Comparison of ENCODE assay signal across 18 cellular contexts in the genomic region with DNA sequence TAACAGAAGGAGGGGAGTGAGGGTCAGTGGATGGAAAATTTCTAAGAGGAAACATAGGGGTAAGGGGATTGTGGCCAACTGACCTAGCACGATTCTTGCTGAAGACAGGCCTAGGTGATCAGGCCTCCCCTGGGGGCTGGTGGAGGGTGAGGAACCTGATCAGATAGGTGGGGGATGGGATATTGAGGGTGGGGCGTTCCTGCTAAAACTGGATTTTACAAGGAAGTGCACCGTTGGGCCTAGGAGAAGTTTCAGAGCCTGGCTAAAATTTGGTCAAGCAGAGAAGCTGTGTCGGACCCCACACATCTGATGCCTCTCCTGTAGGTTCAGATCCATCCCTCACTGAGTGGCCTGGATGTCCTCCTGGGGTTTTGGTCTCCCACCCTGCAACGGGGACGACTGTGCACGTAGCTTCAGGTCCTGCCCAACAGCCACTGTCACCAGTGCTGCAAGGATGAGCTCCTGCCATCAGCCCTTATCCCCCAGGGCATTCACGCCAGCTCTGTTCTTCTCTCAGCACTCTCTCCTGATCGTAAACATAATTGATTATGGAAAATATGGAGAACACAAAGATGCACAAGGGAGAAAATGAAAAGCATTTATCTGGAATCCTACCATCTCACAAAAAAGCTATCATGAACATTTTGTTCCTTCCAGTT.
"Had no signal": no experiment of that assay in that cellular context is flagged by ENCODE, and none has a peak within 500 bp of the region (broad histone marks: within the 10 kb centered on the region; RNA-seq: fewer than 3 reads in every experiment).

No MANE protein-coding gene starts in this region.

- FAIRE-seq: islet of Langerhans had no signal

- H3K27me3 ChIP-seq: foreskin keratinocyte, suprapubic skin, upper lobe of left lung had no signal

- ATAC-seq: T-cell had no signal

- H3K4me3 ChIP-seq: left ventricle myocardium inferior, SK-N-MC, skin epidermis, suprapubic skin, upper lobe of left lung had no signal

- H3K9me3 ChIP-seq: left ventricle myocardium inferior, suprapubic skin, upper lobe of left lung had no signal

- DNase-seq: activated CD4-positive, alpha-beta T cell treated with anti-CD3 and anti-CD28 coated beads for 4 hours; activated gamma-delta T cell; activated T-cell treated with anti-CD3 and anti-CD28 coated beads, Interleukin-2, amount 50 U/mL, for 24 hours; central memory CD4-positive, alpha-beta T cell; cortex of kidney; effector CD8-positive, alpha-beta T cell; foreskin keratinocyte; stimulated activated naive CD4-positive, alpha-beta T cell; T-cell; T-helper 9 cell had no signal

- H3K4me3 Mint-ChIP-seq: activated T-cell treated with anti-CD3 and anti-CD28 coated beads, Interleukin-2, amount 50 U/mL, for 24 hours; nephron; T-cell had no signal

- H3K36me3 Mint-ChIP-seq: activated naive CD4-positive, alpha-beta T cell treated with anti-CD3 and anti-CD28 coated beads, Interleukin-2, amount 50 U/mL, for 72 hours; T-cell had no signal

- H3K27ac Mint-ChIP-seq: activated naive CD4-positive, alpha-beta T cell treated with anti-CD3 and anti-CD28 coated beads, Interleukin-2, amount 50 U/mL, for 72 hours; activated T-cell treated with anti-CD3 and anti-CD28 coated beads, Interleukin-2, amount 50 U/mL, for 24 hours; nephron; T-cell had no signal

- H3K4me1 Mint-ChIP-seq: nephron, T-cell had no signal

- H3K27me3 Mint-ChIP-seq: activated T-cell treated with anti-CD3 and anti-CD28 coated beads, Interleukin-2, amount 50 U/mL, for 24 hours; T-cell had no signal

- H3K4me1 ChIP-seq: foreskin keratinocyte, left ventricle myocardium inferior, suprapubic skin, upper lobe of left lung had no signal

- H3K27ac ChIP-seq: foreskin keratinocyte, left ventricle myocardium inferior, SK-N-MC, skin epidermis, suprapubic skin, upper lobe of left lung had no signal

- H3K36me3 ChIP-seq: left ventricle myocardium inferior, suprapubic skin, upper lobe of left lung had no signal

- H3K9me3 Mint-ChIP-seq: T-cell had no signal
